In the genomic region with DNA sequence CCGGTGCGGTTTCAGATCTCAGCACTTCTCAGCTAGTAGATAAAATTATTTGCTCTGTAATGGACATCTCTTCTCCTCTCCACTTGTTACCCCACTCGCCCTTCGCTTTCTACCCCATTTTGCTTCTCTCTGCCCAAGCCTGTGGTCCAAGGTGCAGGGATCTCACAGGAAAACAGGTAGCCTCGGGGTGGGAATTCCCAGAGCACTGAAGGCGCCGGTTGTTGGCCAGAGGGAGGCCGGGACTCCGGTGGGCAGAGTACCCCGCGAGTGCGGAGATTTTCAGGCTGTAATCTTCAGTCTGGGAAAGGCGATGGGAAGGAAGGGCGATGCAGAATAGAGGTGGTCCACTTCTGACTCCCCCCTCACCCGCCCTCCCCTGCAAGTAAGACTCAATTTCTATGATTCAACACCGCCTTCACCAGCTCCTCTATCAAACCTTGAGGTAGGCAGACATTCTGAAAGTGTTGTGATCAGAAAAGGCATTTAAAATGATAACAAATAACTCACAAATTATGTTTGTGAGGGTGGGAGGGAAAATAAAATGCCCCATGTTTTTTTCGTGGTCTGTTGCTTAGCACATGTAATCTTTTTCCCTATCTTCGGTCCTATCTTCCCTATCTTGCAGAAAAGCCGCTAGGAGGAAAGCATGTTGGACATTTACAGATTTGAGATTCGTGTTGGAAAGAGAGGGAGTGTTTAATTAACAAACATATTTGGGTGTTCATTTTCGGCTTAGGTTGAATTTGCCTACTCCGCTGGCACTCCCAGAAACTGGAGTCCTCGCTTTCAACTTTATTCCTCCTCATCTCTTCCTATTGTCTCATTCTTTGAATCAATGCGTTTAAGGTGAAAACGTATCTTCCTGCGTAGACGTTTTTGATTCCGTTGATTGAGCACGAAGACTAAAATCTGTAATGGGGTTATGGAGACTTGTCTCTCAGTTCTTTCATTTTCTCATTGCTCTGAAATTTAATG, we compare ENCODE assay signal across 2 cellular contexts.
A peak's percentile ranks its signal among the peaks of the same experiment; 100 is the strongest.
TF ChIP-seq lines count a peak whose summit lies in the region.

No MANE protein-coding gene starts in this region.

TF ChIP-seq in IMR-90, 13 proteins besides CTCF, POLR2A, EP300 and RAD21:
- TF ChIP-seq RFX5 (IDR thresholded peaks at IDR 0.05; ENCODE audit: low read depth, low read length) (no peak), FOS (IDR thresholded peaks at IDR 0.05; ENCODE audit: low read depth, low read length) (no peak), BHLHE40 (IDR thresholded peaks at IDR 0.05; ENCODE audit: low read depth, low read length) (no peak), MXI1 (IDR thresholded peaks at IDR 0.05; ENCODE audit: borderline replicate concordance, low read depth, low read length) (no peak), NFE2L2 (IDR thresholded peaks at IDR 0.05; ENCODE audit: low read depth, low read length) (no peak)
- TF ChIP-seq, protein P1, sequence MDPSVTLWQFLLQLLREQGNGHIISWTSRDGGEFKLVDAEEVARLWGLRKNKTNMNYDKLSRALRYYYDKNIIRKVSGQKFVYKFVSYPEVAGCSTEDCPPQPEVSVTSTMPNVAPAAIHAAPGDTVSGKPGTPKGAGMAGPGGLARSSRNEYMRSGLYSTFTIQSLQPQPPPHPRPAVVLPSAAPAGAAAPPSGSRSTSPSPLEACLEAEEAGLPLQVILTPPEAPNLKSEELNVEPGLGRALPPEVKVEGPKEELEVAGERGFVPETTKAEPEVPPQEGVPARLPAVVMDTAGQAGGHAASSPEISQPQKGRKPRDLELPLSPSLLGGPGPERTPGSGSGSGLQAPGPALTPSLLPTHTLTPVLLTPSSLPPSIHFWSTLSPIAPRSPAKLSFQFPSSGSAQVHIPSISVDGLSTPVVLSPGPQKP (IDR thresholded peaks at IDR 0.05; ENCODE audit: borderline replicate concordance, low read depth, low read length): no peak

TF ChIP-seq in H1, 55 proteins besides CTCF, POLR2A, EP300 and RAD21:
- TF ChIP-seq HDAC6 (IDR thresholded peaks at IDR 0.05; ENCODE audit: low read depth, low read length) (no peak), CBX8 (IDR thresholded peaks at IDR 0.05; ENCODE audit: borderline replicate concordance, low read depth, low read length) (no peak), EZH2 (IDR thresholded peaks at IDR 0.05; ENCODE audit: low read depth, low read length, severe bottlenecking) (peak; percentile 66), SRF (IDR thresholded peaks at IDR 0.05; ENCODE audit: low read depth, low read length) (no peak), KDM4A (IDR thresholded peaks at IDR 0.05; ENCODE audit: low read depth, low read length, severe bottlenecking) (no peak), BRCA1 (IDR thresholded peaks at IDR 0.05; ENCODE audit: low read depth, low read length) (no peak), TAF1 (IDR thresholded peaks at IDR 0.05; ENCODE audit: low read depth, low read length) (0 out of 2 replicates have a peak, but pooled peaks have one; percentile 4), TCF12 (IDR thresholded peaks at IDR 0.05; ENCODE audit: low read depth, low read length) (no peak), NANOG (IDR thresholded peaks at IDR 0.05; ENCODE audit: insufficient read depth, low read depth, low read length, poor library complexity, severe bottlenecking) (no peak), HDAC2 (IDR thresholded peaks at IDR 0.05; ENCODE audit: borderline replicate concordance in 1 of 2, low read depth in 2 of 2, low read length in 2 of 2) (no peak), JUN (IDR thresholded peaks at IDR 0.05; ENCODE audit: low read depth, low read length) (no peak), CTBP2 (IDR thresholded peaks at IDR 0.05; ENCODE audit: borderline replicate concordance, insufficient read depth, insufficient read length, low read length) (no peak), SIN3A (conservative IDR thresholded peaks at IDR 0.05 in 1 of 2, IDR thresholded peaks at IDR 0.05 in 1 of 2; ENCODE audit: low read depth in 1 of 2, low read length in 2 of 2) (no peak), GABPA (IDR thresholded peaks at IDR 0.05; ENCODE audit: borderline replicate concordance, insufficient read depth, low read length) (0 out of 2 replicates have a peak, but pooled peaks have one; percentile 1), CHD2 (IDR thresholded peaks at IDR 0.05; ENCODE audit: low read length) (no peak), MAFK (IDR thresholded peaks at IDR 0.05; ENCODE audit: low read depth, low read length) (no peak), FOSL1 (IDR thresholded peaks at IDR 0.05; ENCODE audit: insufficient read depth, low read depth, low read length) (no peak), SUZ12 (IDR thresholded peaks at IDR 0.05; ENCODE audit: low read length) (peak; percentile 52; the same call in 1 of the 2 replicates), CREB1 (IDR thresholded peaks at IDR 0.05) (no peak), RFX5 (IDR thresholded peaks at IDR 0.05; ENCODE audit: borderline replicate concordance, low read depth, low read length) (no peak)
- TF ChIP-seq, protein P2, sequence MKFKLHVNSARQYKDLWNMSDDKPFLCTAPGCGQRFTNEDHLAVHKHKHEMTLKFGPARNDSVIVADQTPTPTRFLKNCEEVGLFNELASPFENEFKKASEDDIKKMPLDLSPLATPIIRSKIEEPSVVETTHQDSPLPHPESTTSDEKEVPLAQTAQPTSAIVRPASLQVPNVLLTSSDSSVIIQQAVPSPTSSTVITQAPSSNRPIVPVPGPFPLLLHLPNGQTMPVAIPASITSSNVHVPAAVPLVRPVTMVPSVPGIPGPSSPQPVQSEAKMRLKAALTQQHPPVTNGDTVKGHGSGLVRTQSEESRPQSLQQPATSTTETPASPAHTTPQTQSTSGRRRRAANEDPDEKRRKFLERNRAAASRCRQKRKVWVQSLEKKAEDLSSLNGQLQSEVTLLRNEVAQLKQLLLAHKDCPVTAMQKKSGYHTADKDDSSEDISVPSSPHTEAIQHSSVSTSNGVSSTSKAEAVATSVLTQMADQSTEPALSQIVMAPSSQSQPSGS (IDR thresholded peaks at IDR 0.05; ENCODE audit: low read length): no peak
- TF ChIP-seq, protein P3, sequence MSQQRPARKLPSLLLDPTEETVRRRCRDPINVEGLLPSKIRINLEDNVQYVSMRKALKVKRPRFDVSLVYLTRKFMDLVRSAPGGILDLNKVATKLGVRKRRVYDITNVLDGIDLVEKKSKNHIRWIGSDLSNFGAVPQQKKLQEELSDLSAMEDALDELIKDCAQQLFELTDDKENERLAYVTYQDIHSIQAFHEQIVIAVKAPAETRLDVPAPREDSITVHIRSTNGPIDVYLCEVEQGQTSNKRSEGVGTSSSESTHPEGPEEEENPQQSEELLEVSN (IDR thresholded peaks at IDR 0.05): no peak
